ENCODE assay signal across 34 cellular contexts in genomic region chr22:19977296-19978243, GRCh38.
"Had no signal": no experiment of that assay in that cellular context is flagged by ENCODE, and none has a peak within 500 bp of the region (broad histone marks: within the 10 kb centered on the region; RNA-seq: fewer than 3 reads in every experiment).

No MANE protein-coding gene starts in this region.

- ATAC-seq: activated CD8-positive, alpha-beta memory T cell treated with anti-CD3 and anti-CD28 coated beads, Interleukin-2, amount 10 ng/mL, durations not matched to agents 7 days and 5 days; activated naive CD8-positive, alpha-beta T cell treated with anti-CD3 and anti-CD28 coated beads, Interleukin-2, amount 50 U/mL, for 24 hours; PC-3 had no signal

- H3K4me3 ChIP-seq: MG63 had no signal

- FAIRE-seq: RCC 7860 had no signal

- H3K9me3 ChIP-seq: MG63 had no signal

- H3K27me3 ChIP-seq: MG63 had no signal

- DNase-seq: activated CD4-positive, alpha-beta memory T cell treated with anti-CD3 and anti-CD28 coated beads, Interleukin-2, amount 10 ng/mL, durations not matched to agents 7 days and 5 days; activated CD4-positive, alpha-beta T cell treated with anti-CD3 and anti-CD28 coated beads for 1 hour; activated CD4-positive, alpha-beta T cell treated with anti-CD3 and anti-CD28 coated beads for 48 hours; activated CD4-positive, CD25-positive, alpha-beta regulatory T cell; activated CD8-positive, alpha-beta memory T cell treated with anti-CD3 and anti-CD28 coated beads for 24 hours; activated CD8-positive, alpha-beta memory T cell treated with anti-CD3 and anti-CD28 coated beads, Interleukin-2, amount 10 ng/mL, durations not matched to agents 7 days and 5 days; activated CD8-positive, alpha-beta memory T cell treated with anti-CD3 and anti-CD28 coated beads, Interleukin-2, amount 50 U/mL, for 48 hours; activated effector memory CD4-positive, alpha-beta T cell treated with Interleukin-2 at 50 U/mL for 16 hours; activated naive CD4-positive, alpha-beta T cell treated with anti-CD3 and anti-CD28 coated beads, Interleukin-2, amount 10 ng/mL, durations not matched to agents 7 days and 5 days; activated naive CD8-positive, alpha-beta T cell treated with anti-CD3 and anti-CD28 coated beads, Interleukin-2, amount 50 U/mL, for 24 hours; activated T-cell treated with anti-CD3 and anti-CD28 coated beads, Interleukin-2, amount 50 U/mL, for 48 hours; anterior cingulate cortex; Kasumi-1; KG1; MG63; NCI-H1048; NCI-H1105 treated with DMSO at 0.1 percent for 48 hours; NCI-H1436; NCI-H1694; NCI-H1930; NCI-H2081 treated with DMSO at 0.1 percent for 48 hours; NCI-H226; NCI-H446 treated with DMSO at 0.1 percent for 48 hours; NCI-H524; NCI-H69; NCI-H82; PC-3; Right ventricle myocardium superior; SW 1271; T-helper 1 cell; T-helper 2 cell; T-helper 9 cell; WERI-Rb-1 had no signal

- H3K36me3 ChIP-seq: MG63 had no signal
